Comparison of ENCODE assay signal across 8 cellular contexts in genomic region chr4:2954358-2955185, GRCh38.
DNase-seq lines count a peak whose midpoint lies in the region; ATAC-seq and FAIRE-seq lines count a peak whose summit lies in the region.

No MANE protein-coding gene starts in this region.

- H3K4me3 Mint-ChIP-seq in activated naive CD4-positive, alpha-beta T cell treated with anti-CD3 and anti-CD28 coated beads, Interleukin-2, amount 50 U/mL, for 24 hours = peak overlapping the region; percentile 82

- DNase-seq in activated effector memory CD4-positive, alpha-beta T cell treated with anti-CD3 and anti-CD28 coated beads, Interleukin-2, amount 50 U/mL, for 16 hours = peak; percentile 90
- no peak for DNase-seq in activated effector memory CD4-positive, alpha-beta T cell treated with Interleukin-2 at 50 U/mL for 16 hours
- peak; percentile 69 for DNase-seq in stimulated activated CD4-positive, alpha-beta T cell treated with anti-CD3 and anti-CD28 coated beads, Interleukin-12 subunit alpha, Interleukin-12 subunit beta, amount 100 ng/mL, for 4 hours
- DNase-seq in urothelium cell line (ENCODE audit: low spot score) (no peak), SIG-M5 treated with dmso at 0.1 percent for 504 hours (lab: John Stamatoyannopoulos, UW; ENCODE audit: unreplicated experiment) (no peak), OCI-M2 (lab: John Stamatoyannopoulos, UW; ENCODE audit: unreplicated experiment) (no peak)

- H3K4me1 Mint-ChIP-seq in activated naive CD4-positive, alpha-beta T cell treated with anti-CD3 and anti-CD28 coated beads, Interleukin-2, amount 50 U/mL, for 24 hours = peaks cover 61% of the 10 kb centered on the region

- H3K27ac Mint-ChIP-seq in activated naive CD4-positive, alpha-beta T cell treated with anti-CD3 and anti-CD28 coated beads, Interleukin-2, amount 50 U/mL, for 24 hours = peak overlapping the region; percentile 97

- H3K9me3 Mint-ChIP-seq in activated naive CD4-positive, alpha-beta T cell treated with anti-CD3 and anti-CD28 coated beads, Interleukin-2, amount 50 U/mL, for 24 hours = no peaks in the 10 kb centered on the region

- H3K36me3 Mint-ChIP-seq in activated naive CD4-positive, alpha-beta T cell treated with anti-CD3 and anti-CD28 coated beads, Interleukin-2, amount 50 U/mL, for 24 hours = peaks cover 26% of the 10 kb centered on the region

- FAIRE-seq in urothelium cell line (lab: Jason Lieb, UNC) = no peak

- H3K27me3 Mint-ChIP-seq in activated naive CD4-positive, alpha-beta T cell treated with anti-CD3 and anti-CD28 coated beads, Interleukin-2, amount 50 U/mL, for 24 hours = no peaks in the 10 kb centered on the region

- ATAC-seq in HG03520 (IDR thresholded peaks at IDR 0.05; ENCODE audit: unreplicated experiment) = peak; percentile 46

Comparison
In these comparisons a context has a peak if more than half of its experiments do, and no peak if none do; other contexts are left out.
1. DNase-seq: peak in activated effector memory CD4-positive, alpha-beta T cell treated with anti-CD3 and anti-CD28 coated beads, Interleukin-2, amount 50 U/mL, for 16 hours (single experiment) and stimulated activated CD4-positive, alpha-beta T cell treated with anti-CD3 and anti-CD28 coated beads, Interleukin-12 subunit alpha, Interleukin-12 subunit beta, amount 100 ng/mL, for 4 hours (single experiment); none in activated effector memory CD4-positive, alpha-beta T cell treated with Interleukin-2 at 50 U/mL for 16 hours (single experiment), urothelium cell line (single experiment), SIG-M5 treated with dmso at 0.1 percent for 504 hours (single experiment) and OCI-M2 (single experiment).